ENCODE assay signal across 1 cellular context in the genomic region with DNA sequence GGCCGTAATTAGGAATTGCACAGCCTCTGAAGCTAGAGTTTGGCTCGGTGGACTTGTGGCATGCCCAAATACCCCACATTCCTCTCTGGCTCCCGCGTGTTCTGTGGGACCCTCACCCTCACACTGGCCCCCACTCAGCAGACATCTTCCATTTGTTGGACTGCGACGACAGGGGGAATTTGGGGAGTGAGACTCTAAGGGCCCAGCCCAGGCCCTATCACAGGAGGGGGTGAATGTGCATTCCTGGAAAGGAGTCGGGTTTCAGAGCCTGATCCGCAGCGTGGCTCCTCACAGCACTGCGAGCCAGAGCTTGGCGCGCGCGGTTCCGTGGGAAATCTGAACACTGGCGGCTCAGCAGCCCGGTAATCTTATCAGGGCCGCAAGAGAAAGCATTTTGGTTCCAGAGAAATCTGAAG.
TF ChIP-seq lines count a peak whose summit lies in the region.

No MANE protein-coding gene starts in this region.

TF ChIP-seq in K562, 482 proteins besides CTCF, POLR2A, EP300 and RAD21 (continued from another document and continues in another):
- TF ChIP-seq, protein P1, sequence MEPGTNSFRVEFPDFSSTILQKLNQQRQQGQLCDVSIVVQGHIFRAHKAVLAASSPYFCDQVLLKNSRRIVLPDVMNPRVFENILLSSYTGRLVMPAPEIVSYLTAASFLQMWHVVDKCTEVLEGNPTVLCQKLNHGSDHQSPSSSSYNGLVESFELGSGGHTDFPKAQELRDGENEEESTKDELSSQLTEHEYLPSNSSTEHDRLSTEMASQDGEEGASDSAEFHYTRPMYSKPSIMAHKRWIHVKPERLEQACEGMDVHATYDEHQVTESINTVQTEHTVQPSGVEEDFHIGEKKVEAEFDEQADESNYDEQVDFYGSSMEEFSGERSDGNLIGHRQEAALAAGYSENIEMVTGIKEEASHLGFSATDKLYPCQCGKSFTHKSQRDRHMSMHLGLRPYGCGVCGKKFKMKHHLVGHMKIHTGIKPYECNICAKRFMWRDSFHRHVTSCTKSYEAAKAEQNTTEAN (CRISPR knock-in tag; IDR thresholded peaks at IDR 0.05) = no peak
- TF ChIP-seq ETV5 (CRISPR knock-in tag; IDR thresholded peaks at IDR 0.05; ENCODE audit: low read depth) (no peak), MBD2 (IDR thresholded peaks at IDR 0.05; ENCODE audit: borderline replicate concordance, low read depth) (no peak; the same call in 1 of the 2 replicates), ZNF354B (CRISPR knock-in tag; IDR thresholded peaks at IDR 0.05) (no peak), RFX5 (IDR thresholded peaks at IDR 0.05; ENCODE audit: low read depth, low read length) (no peak), HDGF (IDR thresholded peaks at IDR 0.05) (peak; percentile 92; the same call in 1 of the 2 replicates), MAZ (CRISPR knock-in tag; conservative IDR thresholded peaks at IDR 0.05 in 1 of 2, IDR thresholded peaks at IDR 0.05 in 1 of 2) (peak; percentile 57 to 83; a peak in 3 of 4 replicates), TAF7 (tag; IDR thresholded peaks at IDR 0.05) (no peak), HDAC2 (IDR thresholded peaks at IDR 0.05) (peak; percentile 92), ZBTB8A (IDR thresholded peaks at IDR 0.05; ENCODE audit: partially characterized antibody) (no peak), RBM22 (IDR thresholded peaks at IDR 0.05; ENCODE audit: low read depth, low read length, poor library complexity, severe bottlenecking) (no peak), ZFP1 (CRISPR knock-in tag; IDR thresholded peaks at IDR 0.05) (no peak), ARHGAP35 (IDR thresholded peaks at IDR 0.05; ENCODE audit: partially characterized antibody) (no peak), HNRNPUL1 (IDR thresholded peaks at IDR 0.05; ENCODE audit: low read length) (no peak), MEIS2 (IDR thresholded peaks at IDR 0.05; ENCODE audit: partially characterized antibody) (no peak), ZNF282 (CRISPR knock-in tag; IDR thresholded peaks at IDR 0.05) (no peak), FOXK2 (conservative IDR thresholded peaks at IDR 0.05 in 1 of 2, IDR thresholded peaks at IDR 0.05 in 1 of 2; ENCODE audit: low read depth in 2 of 2) (no peak), CTBP1 (IDR thresholded peaks at IDR 0.05; ENCODE audit: borderline replicate concordance) (peak; percentile 85), PTTG1 (tag; IDR thresholded peaks at IDR 0.05; ENCODE audit: low read depth) (no peak), JUND (IDR thresholded peaks at IDR 0.05; ENCODE audit: borderline replicate concordance, low read depth, low read length) (peak; percentile 66), JUND (tag; IDR thresholded peaks at IDR 0.05; ENCODE audit: borderline replicate concordance, low read depth, low read length) (no peak; the same call in 2 of the 3 replicates), FOXM1 (IDR thresholded peaks at IDR 0.05; ENCODE audit: low read depth) (no peak), FOXM1 (CRISPR knock-in tag; IDR thresholded peaks at IDR 0.05; ENCODE audit: low read depth) (no peak), CC2D1A (IDR thresholded peaks at IDR 0.05) (no peak), ZNF3 (CRISPR knock-in tag; IDR thresholded peaks at IDR 0.05) (no peak), DPF2 (IDR thresholded peaks at IDR 0.05) (peak; percentile 84), NFIC (IDR thresholded peaks at IDR 0.05) (0 out of 2 replicates have a peak, but pooled peaks have one; percentile 19), CHD4 (IDR thresholded peaks at IDR 0.05; ENCODE audit: insufficient read depth, insufficient replicate concordance, low read depth, low read length, poor library complexity, severe bottlenecking) (peak; percentile 54), CREB1 (IDR thresholded peaks at IDR 0.05) (no peak), CREB1 (CRISPR knock-in tag; IDR thresholded peaks at IDR 0.05) (peak; percentile 23; the same call in 1 of the 2 replicates), LARP7 (IDR thresholded peaks at IDR 0.05) (no peak), GTF2A2 (tag; IDR thresholded peaks at IDR 0.05) (no peak)
- TF ChIP-seq, protein P2, sequence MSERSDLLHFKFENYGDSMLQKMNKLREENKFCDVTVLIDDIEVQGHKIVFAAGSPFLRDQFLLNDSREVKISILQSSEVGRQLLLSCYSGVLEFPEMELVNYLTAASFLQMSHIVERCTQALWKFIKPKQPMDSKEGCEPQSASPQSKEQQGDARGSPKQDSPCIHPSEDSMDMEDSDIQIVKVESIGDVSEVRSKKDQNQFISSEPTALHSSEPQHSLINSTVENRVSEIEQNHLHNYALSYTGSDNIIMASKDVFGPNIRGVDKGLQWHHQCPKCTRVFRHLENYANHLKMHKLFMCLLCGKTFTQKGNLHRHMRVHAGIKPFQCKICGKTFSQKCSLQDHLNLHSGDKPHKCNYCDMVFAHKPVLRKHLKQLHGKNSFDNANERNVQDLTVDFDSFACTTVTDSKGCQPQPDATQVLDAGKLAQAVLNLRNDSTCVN (CRISPR knock-in tag; IDR thresholded peaks at IDR 0.05) = no peak
- TF ChIP-seq, protein P3, sequence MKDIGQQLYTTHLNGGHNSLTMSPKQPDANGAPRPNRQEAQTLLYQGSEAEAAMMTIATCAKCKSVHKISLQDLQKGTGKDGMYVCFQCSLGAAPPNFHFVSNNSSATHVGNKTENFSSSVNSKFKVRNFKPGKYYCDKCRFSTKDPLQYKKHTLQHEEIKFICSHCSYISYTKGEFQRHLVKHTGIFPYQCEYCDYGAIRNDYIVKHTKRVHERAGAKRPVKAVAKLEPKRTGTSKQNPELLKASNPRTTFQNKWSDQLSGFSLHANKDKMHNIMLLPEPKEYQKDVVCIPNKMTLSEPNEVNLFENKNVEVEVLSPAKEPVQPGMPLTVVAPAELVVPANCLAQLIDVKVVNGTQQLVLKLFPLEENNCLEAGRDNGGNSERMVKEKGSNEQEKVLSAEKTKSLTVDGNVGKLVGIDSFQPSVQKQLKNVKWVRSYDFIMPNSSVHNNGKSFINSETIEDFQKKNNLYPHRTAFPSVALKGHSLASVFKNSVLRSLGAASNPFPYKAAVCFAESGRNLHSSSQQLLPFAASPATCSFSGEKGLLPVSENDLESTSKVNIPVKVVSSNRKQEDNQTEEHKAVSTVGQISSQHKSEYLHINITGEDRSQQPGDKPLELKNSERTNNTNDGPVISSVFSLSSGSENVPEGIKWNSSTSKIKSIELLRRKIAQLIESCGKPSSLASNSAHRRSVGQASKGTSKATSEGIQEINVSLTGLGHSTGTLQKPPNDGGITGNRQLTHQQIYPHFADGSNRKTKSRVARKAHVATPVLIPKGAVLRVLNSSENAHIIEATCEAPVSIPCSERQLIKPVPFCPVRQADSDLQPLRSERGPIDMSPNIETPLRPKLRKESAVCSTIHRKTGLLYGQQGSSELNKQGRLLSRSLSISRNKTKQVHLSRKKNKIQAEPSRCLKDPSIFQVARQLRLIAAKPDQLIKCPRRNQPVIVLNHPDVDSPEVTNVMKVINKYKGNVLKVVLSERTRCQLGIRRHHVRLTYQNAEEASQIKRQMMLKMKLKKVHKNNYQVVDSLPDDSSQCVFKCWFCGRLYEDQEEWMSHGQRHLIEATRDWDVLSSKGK (CRISPR knock-in tag; IDR thresholded peaks at IDR 0.05) = no peak
- TF ChIP-seq, protein P4, sequence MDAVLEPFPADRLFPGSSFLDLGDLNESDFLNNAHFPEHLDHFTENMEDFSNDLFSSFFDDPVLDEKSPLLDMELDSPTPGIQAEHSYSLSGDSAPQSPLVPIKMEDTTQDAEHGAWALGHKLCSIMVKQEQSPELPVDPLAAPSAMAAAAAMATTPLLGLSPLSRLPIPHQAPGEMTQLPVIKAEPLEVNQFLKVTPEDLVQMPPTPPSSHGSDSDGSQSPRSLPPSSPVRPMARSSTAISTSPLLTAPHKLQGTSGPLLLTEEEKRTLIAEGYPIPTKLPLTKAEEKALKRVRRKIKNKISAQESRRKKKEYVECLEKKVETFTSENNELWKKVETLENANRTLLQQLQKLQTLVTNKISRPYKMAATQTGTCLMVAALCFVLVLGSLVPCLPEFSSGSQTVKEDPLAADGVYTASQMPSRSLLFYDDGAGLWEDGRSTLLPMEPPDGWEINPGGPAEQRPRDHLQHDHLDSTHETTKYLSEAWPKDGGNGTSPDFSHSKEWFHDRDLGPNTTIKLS (IDR thresholded peaks at IDR 0.05; ENCODE audit: borderline replicate concordance, low read depth) = no peak
- TF ChIP-seq, protein P5, sequence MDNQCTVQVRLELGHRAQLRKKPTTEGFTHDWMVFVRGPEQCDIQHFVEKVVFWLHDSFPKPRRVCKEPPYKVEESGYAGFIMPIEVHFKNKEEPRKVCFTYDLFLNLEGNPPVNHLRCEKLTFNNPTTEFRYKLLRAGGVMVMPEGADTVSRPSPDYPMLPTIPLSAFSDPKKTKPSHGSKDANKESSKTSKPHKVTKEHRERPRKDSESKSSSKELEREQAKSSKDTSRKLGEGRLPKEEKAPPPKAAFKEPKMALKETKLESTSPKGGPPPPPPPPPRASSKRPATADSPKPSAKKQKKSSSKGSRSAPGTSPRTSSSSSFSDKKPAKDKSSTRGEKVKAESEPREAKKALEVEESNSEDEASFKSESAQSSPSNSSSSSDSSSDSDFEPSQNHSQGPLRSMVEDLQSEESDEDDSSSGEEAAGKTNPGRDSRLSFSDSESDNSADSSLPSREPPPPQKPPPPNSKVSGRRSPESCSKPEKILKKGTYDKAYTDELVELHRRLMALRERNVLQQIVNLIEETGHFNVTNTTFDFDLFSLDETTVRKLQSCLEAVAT (IDR thresholded peaks at IDR 0.05) = peak in 1 of 2 experiments; percentile 33; a peak in 1 of 4 replicates
- TF ChIP-seq, protein P6, sequence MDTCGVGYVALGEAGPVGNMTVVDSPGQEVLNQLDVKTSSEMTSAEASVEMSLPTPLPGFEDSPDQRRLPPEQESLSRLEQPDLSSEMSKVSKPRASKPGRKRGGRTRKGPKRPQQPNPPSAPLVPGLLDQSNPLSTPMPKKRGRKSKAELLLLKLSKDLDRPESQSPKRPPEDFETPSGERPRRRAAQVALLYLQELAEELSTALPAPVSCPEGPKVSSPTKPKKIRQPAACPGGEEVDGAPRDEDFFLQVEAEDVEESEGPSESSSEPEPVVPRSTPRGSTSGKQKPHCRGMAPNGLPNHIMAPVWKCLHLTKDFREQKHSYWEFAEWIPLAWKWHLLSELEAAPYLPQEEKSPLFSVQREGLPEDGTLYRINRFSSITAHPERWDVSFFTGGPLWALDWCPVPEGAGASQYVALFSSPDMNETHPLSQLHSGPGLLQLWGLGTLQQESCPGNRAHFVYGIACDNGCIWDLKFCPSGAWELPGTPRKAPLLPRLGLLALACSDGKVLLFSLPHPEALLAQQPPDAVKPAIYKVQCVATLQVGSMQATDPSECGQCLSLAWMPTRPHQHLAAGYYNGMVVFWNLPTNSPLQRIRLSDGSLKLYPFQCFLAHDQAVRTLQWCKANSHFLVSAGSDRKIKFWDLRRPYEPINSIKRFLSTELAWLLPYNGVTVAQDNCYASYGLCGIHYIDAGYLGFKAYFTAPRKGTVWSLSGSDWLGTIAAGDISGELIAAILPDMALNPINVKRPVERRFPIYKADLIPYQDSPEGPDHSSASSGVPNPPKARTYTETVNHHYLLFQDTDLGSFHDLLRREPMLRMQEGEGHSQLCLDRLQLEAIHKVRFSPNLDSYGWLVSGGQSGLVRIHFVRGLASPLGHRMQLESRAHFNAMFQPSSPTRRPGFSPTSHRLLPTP (IDR thresholded peaks at IDR 0.05; ENCODE audit: borderline replicate concordance, extremely low read depth, insufficient read length) = no peak
- TF ChIP-seq, protein P7, sequence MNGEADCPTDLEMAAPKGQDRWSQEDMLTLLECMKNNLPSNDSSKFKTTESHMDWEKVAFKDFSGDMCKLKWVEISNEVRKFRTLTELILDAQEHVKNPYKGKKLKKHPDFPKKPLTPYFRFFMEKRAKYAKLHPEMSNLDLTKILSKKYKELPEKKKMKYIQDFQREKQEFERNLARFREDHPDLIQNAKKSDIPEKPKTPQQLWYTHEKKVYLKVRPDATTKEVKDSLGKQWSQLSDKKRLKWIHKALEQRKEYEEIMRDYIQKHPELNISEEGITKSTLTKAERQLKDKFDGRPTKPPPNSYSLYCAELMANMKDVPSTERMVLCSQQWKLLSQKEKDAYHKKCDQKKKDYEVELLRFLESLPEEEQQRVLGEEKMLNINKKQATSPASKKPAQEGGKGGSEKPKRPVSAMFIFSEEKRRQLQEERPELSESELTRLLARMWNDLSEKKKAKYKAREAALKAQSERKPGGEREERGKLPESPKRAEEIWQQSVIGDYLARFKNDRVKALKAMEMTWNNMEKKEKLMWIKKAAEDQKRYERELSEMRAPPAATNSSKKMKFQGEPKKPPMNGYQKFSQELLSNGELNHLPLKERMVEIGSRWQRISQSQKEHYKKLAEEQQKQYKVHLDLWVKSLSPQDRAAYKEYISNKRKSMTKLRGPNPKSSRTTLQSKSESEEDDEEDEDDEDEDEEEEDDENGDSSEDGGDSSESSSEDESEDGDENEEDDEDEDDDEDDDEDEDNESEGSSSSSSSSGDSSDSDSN (IDR thresholded peaks at IDR 0.05; ENCODE audit: borderline replicate concordance in 1 of 2, low read depth in 2 of 2, low read length in 2 of 2) = peak in 1 of 2 experiments; percentile 94; a peak in 2 of 4 replicates
- TF ChIP-seq, protein P8, sequence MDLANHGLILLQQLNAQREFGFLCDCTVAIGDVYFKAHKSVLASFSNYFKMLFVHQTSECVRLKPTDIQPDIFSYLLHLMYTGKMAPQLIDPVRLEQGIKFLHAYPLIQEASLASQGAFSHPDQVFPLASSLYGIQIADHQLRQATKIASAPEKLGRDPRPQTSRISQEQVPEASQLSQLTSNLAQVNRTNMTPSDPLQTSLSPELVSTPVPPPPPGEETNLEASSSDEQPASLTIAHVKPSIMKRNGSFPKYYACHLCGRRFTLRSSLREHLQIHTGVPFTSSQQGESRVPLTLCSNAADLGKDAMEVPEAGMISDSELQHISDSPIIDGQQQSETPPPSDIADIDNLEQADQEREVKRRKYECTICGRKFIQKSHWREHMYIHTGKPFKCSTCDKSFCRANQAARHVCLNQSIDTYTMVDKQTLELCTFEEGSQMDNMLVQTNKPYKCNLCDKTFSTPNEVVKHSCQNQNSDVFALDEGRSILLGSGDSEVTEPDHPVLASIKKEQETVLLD (IDR thresholded peaks at IDR 0.05) = peak; percentile 58; the same call in 1 of the 2 replicates
- TF ChIP-seq, protein P9, sequence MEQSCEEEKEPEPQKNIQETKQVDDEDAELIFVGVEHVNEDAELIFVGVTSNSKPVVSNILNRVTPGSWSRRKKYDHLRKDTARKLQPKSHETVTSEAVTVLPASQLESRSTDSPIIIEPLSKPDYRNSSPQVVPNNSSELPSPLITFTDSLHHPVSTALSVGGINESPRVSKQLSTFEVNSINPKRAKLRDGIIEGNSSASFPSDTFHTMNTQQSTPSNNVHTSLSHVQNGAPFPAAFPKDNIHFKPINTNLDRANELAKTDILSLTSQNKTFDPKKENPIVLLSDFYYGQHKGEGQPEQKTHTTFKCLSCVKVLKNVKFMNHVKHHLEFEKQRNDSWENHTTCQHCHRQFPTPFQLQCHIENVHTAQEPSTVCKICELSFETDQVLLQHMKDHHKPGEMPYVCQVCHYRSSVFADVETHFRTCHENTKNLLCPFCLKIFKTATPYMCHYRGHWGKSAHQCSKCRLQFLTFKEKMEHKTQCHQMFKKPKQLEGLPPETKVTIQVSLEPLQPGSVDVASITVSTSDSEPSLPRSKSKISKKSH (CRISPR knock-in tag; IDR thresholded peaks at IDR 0.05) = no peak
- TF ChIP-seq, protein P10, sequence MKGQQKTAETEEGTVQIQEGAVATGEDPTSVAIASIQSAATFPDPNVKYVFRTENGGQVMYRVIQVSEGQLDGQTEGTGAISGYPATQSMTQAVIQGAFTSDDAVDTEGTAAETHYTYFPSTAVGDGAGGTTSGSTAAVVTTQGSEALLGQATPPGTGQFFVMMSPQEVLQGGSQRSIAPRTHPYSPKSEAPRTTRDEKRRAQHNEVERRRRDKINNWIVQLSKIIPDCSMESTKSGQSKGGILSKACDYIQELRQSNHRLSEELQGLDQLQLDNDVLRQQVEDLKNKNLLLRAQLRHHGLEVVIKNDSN (CRISPR knock-in tag; IDR thresholded peaks at IDR 0.05) = no peak
- TF ChIP-seq, protein P11, sequence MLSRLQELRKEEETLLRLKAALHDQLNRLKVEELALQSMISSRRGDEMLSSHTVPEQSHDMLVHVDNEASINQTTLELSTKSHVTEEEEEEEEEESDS (CRISPR knock-in tag; IDR thresholded peaks at IDR 0.05) = no peak
